Comparison of ENCODE assay signal across 1 cellular context in the genomic region with DNA sequence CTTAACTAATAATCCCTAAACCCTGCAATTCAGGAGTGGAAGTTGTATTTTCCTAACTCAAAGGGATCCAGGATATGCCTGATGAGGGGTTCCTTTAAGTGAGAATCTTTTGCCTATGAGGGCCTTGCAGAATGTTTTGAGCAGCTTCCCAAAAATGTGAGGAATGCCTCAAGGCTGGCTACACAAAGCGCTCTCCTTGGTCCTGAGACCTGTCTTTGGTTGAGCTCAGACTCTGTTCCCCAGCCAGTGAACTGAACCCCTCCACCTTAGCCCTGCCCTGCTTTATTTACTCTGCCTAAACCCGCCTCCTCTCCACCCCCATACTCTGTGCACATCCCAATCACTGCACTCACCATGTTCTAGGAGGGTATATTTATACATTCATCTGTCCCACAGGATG.
TF ChIP-seq lines count a peak whose summit lies in the region.

No MANE protein-coding gene starts in this region.

TF ChIP-seq in Ishikawa, 13 proteins besides CTCF, POLR2A, EP300 and RAD21 (continued from another document):
- TF ChIP-seq FOXM1 (IDR thresholded peaks at IDR 0.05; ENCODE audit: borderline replicate concordance, low read depth), result no peak
- TF ChIP-seq, protein P1, sequence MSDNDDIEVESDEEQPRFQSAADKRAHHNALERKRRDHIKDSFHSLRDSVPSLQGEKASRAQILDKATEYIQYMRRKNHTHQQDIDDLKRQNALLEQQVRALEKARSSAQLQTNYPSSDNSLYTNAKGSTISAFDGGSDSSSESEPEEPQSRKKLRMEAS (IDR thresholded peaks at IDR 0.05), result 0 out of 2 replicates have a peak, but pooled peaks have one; percentile 37
- TF ChIP-seq NFIC (IDR thresholded peaks at IDR 0.05), result 0 out of 2 replicates have a peak, but pooled peaks have one; percentile 8
